ENCODE assay signal across 28 cellular contexts in the genomic region with DNA sequence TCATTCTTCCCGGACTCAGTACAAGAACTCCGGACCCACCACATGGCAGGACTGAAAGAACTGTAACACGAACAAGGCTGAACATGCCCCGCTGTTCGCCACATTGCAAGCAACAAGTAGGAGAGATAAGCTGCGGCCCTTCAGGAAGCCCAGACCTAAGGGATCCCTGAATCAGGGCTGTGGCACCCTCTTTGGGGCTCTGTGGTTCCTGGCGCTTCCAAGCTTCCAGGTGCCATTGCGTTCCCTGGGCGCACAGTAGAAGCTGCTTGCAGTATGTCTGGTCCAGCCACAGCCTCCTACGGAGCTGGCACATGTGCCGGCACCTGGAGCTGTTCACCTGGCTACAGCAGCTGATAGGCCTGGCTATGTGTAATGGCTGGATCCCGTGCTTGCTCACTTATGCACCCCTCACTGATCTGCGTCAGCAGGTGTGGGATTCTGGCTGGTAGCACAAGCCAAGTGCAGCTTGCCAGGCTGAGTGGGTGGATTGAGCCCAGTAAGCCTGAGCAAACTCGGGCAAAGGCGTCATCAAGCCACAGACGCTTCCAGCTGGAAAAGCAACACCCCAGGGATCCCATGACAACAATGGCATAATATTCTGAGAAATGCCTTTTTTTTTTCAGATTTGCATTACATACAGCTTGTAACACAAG.
A peak's percentile ranks its signal among the peaks of the same experiment; 100 is the strongest.
DNase-seq lines count a peak whose midpoint lies in the region; ATAC-seq lines count a peak whose summit lies in the region.
"Had no signal": no experiment of that assay in that cellular context is flagged by ENCODE, and none has a peak within 500 bp of the region (broad histone marks: within the 10 kb centered on the region; RNA-seq: fewer than 3 reads in every experiment).

No MANE protein-coding gene starts in this region.

- no peaks in the 10 kb centered on the region for H3K9me3 ChIP-seq in MG63
- H3K9me3 ChIP-seq: testis, vagina had no signal

- H3K27me3 ChIP-seq in MG63, result no peaks in the 10 kb centered on the region
- H3K27me3 ChIP-seq: BLaER1 treated with 17β-estradiol and CSF1 and Interleukin-3, amounts not matched to agents 10 nM and 100 nM; neural progenitor cell; testis; vagina had no signal

- no peak overlapping the region for H3K4me3 ChIP-seq in MG63
- H3K4me3 ChIP-seq: BLaER1 treated with 17β-estradiol and CSF1 and Interleukin-3, amounts not matched to agents 10 nM and 100 nM; left ventricle myocardium inferior; neural progenitor cell; testis; vagina had no signal

- H3K36me3 ChIP-seq in MG63, result no peaks in the 10 kb centered on the region
- H3K36me3 ChIP-seq: BLaER1 treated with 17β-estradiol and CSF1 and Interleukin-3, amounts not matched to agents 10 nM and 100 nM; left ventricle myocardium inferior; neural progenitor cell; vagina had no signal

- peak; percentile 63 for DNase-seq in MG63
- peak; percentile 95 for DNase-seq in SHP77 treated with DMSO at 0.1 percent for 48 hours (lab: John Stamatoyannopoulos, UW)
- peak; percentile 34 for DNase-seq in superior temporal gyrus (ENCODE audit: extremely low spot score)
- DNase-seq in NCI-H1436 treated with DMSO at 0.1 percent for 48 hours (lab: John Stamatoyannopoulos, UW), result no peak
- DNase-seq in DMS153 (lab: John Stamatoyannopoulos, UW), result no peak
- DNase-seq: activated B cell treated with CpG ODN at 0.5 μM for 24 hours; activated CD4-positive, alpha-beta T cell treated with anti-CD3 and anti-CD28 coated beads, Interleukin-2, amount 50 U/mL, for 1 hour; activated effector memory CD4-positive, alpha-beta T cell treated with Interleukin-2 at 50 U/mL for 16 hours; activated T-cell treated with anti-CD3 and anti-CD28 coated beads, Interleukin-2, amount 50 U/mL, for 1 hour; amygdala; effector CD4-positive, alpha-beta T cell; glutamatergic neuron; HFFc6; left ventricle myocardium inferior; NCI-H1092 treated with DMSO at 0.1 percent for 48 hours; NCI-H187; NCI-H2227 treated with DMSO at 0.1 percent for 48 hours; NCI-H748 treated with DMSO at 0.1 percent for 48 hours; stimulated activated CD4-positive, alpha-beta T cell treated with anti-CD3 and anti-CD28 coated beads, Interleukin-1b, Interleukin-23, amount 100 ng/mL, for 48 hours; stimulated activated naive CD8-positive, alpha-beta T cell treated with anti-CD3 and anti-CD28 coated beads, Interleukin-15, Interleukin-2, amounts not matched to agents 100 U/mL and 50 U/mL, for 24 hours; testis had no signal

- peak; percentile 95 for ATAC-seq in esophagus mucosa
- no peak for ATAC-seq in GM18868 (IDR thresholded peaks at IDR 0.05; ENCODE audit: unreplicated experiment)
- ATAC-seq: activated naive CD4-positive, alpha-beta T cell treated with anti-CD3 and anti-CD28 coated beads, Interleukin-2, amount 50 U/mL, for 72 hours; right cardiac atrium; stimulated activated naive CD8-positive, alpha-beta T cell treated with anti-CD3 and anti-CD28 coated beads, Interleukin-15, Interleukin-2, amounts not matched to agents 100 U/mL and 50 U/mL, for 24 hours had no signal

Comparison
In these comparisons a context has a peak if more than half of its experiments do, and no peak if none do; other contexts are left out.
1. DNase-seq: peak in MG63 (single experiment), SHP77 treated with DMSO at 0.1 percent for 48 hours (single experiment) and superior temporal gyrus (single experiment); none in NCI-H1436 treated with DMSO at 0.1 percent for 48 hours (single experiment) and DMS153 (single experiment).